9 cellular contexts compared by ENCODE assay signal in genomic region chr19:48999481-49000325, GRCh38. TPM values are rescaled to one million over a fixed set of nuclear protein-coding genes. Genes with fewer than 3 reads are reported as not detected.
DNase-seq lines count a peak whose midpoint lies in the region; FAIRE-seq and TF ChIP-seq lines count a peak whose summit lies in the region.
"Had no signal": no experiment of that assay in that cellular context is flagged by ENCODE, and none has a peak within 500 bp of the region (broad histone marks: within the 10 kb centered on the region; RNA-seq: fewer than 3 reads in every experiment).

No MANE protein-coding gene starts in this region.

- peak overlapping the region in 1 of 2 experiments; percentile 46 for H3K18ac ChIP-seq in mesenchymal stem cell (ENCODE audit: low read depth in 1 of 2, low read length in 2 of 2)

- H3K27ac ChIP-seq in mesenchymal stem cell (ENCODE audit: low read length, poor library complexity, severe bottlenecking): no peak overlapping the region

- no peak for TF ChIP-seq POLR2A in H54 (IDR thresholded peaks at IDR 0.05; ENCODE audit: low read depth, low read length)

- peaks cover 23% of the 10 kb centered on the region for H3K79me1 ChIP-seq in mesenchymal stem cell (replicated peaks; ENCODE audit: low read length, poor library complexity, severe bottlenecking)

- H3K4me3 Mint-ChIP-seq in chondrocyte (ENCODE audit: unreplicated experiment): no peak overlapping the region

- H3K27ac Mint-ChIP-seq in chondrocyte (ENCODE audit: unreplicated experiment): no peak overlapping the region

- H4K8ac ChIP-seq in mesenchymal stem cell (ENCODE audit: low read length): peak overlapping the region; percentile 58

- peaks cover 8% of the 10 kb centered on the region for H3K36me3 Mint-ChIP-seq in chondrocyte (ENCODE audit: low read depth)

- TF ChIP-seq CTCF in chondrocyte (IDR thresholded peaks at IDR 0.05): peak; percentile 83

- H2AK5ac ChIP-seq in mesenchymal stem cell (ENCODE audit: low read length, severe bottlenecking): no peak overlapping the region

- H3K9ac ChIP-seq in mesenchymal stem cell (ENCODE audit: low read length): peak overlapping the region; percentile 26

- H2AFZ ChIP-seq in mesenchymal stem cell (ENCODE audit: low read depth, low read length): no peak overlapping the region

- H3K27me3 ChIP-seq in mesenchymal stem cell (ENCODE audit: control insufficient read depth in 1 of 2, insufficient read depth in 1 of 2, low read length in 2 of 2) (no peaks in the 10 kb centered on the region), MG63 (no peaks in the 10 kb centered on the region)

- H3K9me3 ChIP-seq in mesenchymal stem cell (ENCODE audit: control insufficient read depth, low read length) (no peaks in the 10 kb centered on the region), MG63 (no peaks in the 10 kb centered on the region)

- H3K23ac ChIP-seq in mesenchymal stem cell (ENCODE audit: low read length in 2 of 2): no peak overlapping the region

- WGBS in mesenchymal stem cell: 58% methylated on average over 16 of the region's 16 CpGs

- no peak overlapping the region for H2BK15ac ChIP-seq in mesenchymal stem cell (ENCODE audit: low read depth, poor library complexity, severe bottlenecking)

- H2BK12ac ChIP-seq in mesenchymal stem cell (ENCODE audit: low read length in 2 of 2): peak overlapping the region in 1 of 2 experiments; percentile 45

- DNase-seq in COLO668 (lab: John Stamatoyannopoulos, UW; ENCODE audit: unreplicated experiment) (peak; percentile 48), chondrocyte (ENCODE audit: low spot score) (no peak), mesenchymal stem cell (peak; percentile 76), MG63 (no peak), H54 (ENCODE audit: insufficient read length, low spot score) (no peak)
- DNase-seq in activated CD4-positive, CD25-positive, alpha-beta regulatory T cell (lab: John Stamatoyannopoulos, UW): peak; percentile 28 to 41 (median 40)
- DNase-seq in stimulated activated naive CD4-positive, alpha-beta T cell (lab: John Stamatoyannopoulos, UW): peak; percentile 29 to 65 (median 46)

- H4K91ac ChIP-seq in mesenchymal stem cell (ENCODE audit: low read length): no peak overlapping the region

- TF ChIP-seq EP300 in Ishikawa (IDR thresholded peaks at IDR 0.05; ENCODE audit: borderline replicate concordance): no peak

- no peaks in the 10 kb centered on the region for H3K27me3 Mint-ChIP-seq in chondrocyte (ENCODE audit: low read depth)

- H3K4me1 Mint-ChIP-seq in chondrocyte (ENCODE audit: low read depth): peaks cover 15% of the 10 kb centered on the region

- H3K4me2 ChIP-seq in mesenchymal stem cell (ENCODE audit: low read length, poor library complexity, severe bottlenecking): no peak overlapping the region

- H3K9me3 Mint-ChIP-seq in chondrocyte (ENCODE audit: low read depth): no peaks in the 10 kb centered on the region

- FAIRE-seq in H54 (lab: Jason Lieb, UNC): no peak

- H2BK120ac ChIP-seq in mesenchymal stem cell (ENCODE audit: low read depth, low read length): no peak overlapping the region

- peak; percentile 42; the same call in 1 of the 2 replicates for TF ChIP-seq RAD21 in Ishikawa (IDR thresholded peaks at IDR 0.05; ENCODE audit: low read depth)

- H3K36me3 ChIP-seq in mesenchymal stem cell (ENCODE audit: control insufficient read depth in 1 of 2, insufficient read depth in 2 of 2, low read depth in 1 of 2, low read length in 2 of 2) (peaks cover 21 to 23% of the 10 kb centered on the region in 2 experiments), MG63 (peaks cover 68% of the 10 kb centered on the region)

- no peak overlapping the region for H2BK5ac ChIP-seq in mesenchymal stem cell (ENCODE audit: low read depth, low read length, poor library complexity, severe bottlenecking)

- H3K4me3 ChIP-seq in mesenchymal stem cell (ENCODE audit: insufficient read depth in 1 of 2, low read depth in 1 of 2, low read length in 2 of 2) (no peak overlapping the region), MG63 (no peak overlapping the region)

- no peak overlapping the region for H3K4ac ChIP-seq in mesenchymal stem cell (ENCODE audit: low read depth in 1 of 2, low read length in 2 of 2)

- H3K14ac ChIP-seq in mesenchymal stem cell (ENCODE audit: low read length in 2 of 2): no peak overlapping the region

- H3K4me1 ChIP-seq in mesenchymal stem cell (ENCODE audit: control insufficient read depth, insufficient read depth, low read depth, low read length): peaks cover 11% of the 10 kb centered on the region

TF ChIP-seq in Ishikawa, 13 proteins besides CTCF, POLR2A, EP300 and RAD21:
- TF ChIP-seq FOXM1 (IDR thresholded peaks at IDR 0.05; ENCODE audit: borderline replicate concordance, low read depth) (no peak), TCF12 (IDR thresholded peaks at IDR 0.05; ENCODE audit: low read depth) (no peak), REST (IDR thresholded peaks at IDR 0.05; ENCODE audit: low read depth) (no peak), TAF1 (IDR thresholded peaks at IDR 0.05; ENCODE audit: low read depth) (no peak), MAX (IDR thresholded peaks at IDR 0.05) (no peak), ZBTB7A (IDR thresholded peaks at IDR 0.05; ENCODE audit: low read depth) (no peak), TEAD4 (IDR thresholded peaks at IDR 0.05) (no peak), CEBPB (IDR thresholded peaks at IDR 0.05) (no peak), YY1 (IDR thresholded peaks at IDR 0.05; ENCODE audit: low read depth) (no peak), CREB1 (IDR thresholded peaks at IDR 0.05; ENCODE audit: low read depth) (no peak), EGR1 (IDR thresholded peaks at IDR 0.05) (no peak), USF1 (IDR thresholded peaks at IDR 0.05) (no peak), NFIC (IDR thresholded peaks at IDR 0.05) (no peak)

RNA-seq across cellular contexts. Expression of gene RUVBL2, which starts 6.0 kb away (rescaled TPM):
- total RNA-seq in chondrocyte: 45.3 to 72.5 TPM (median 47.7 TPM) in 3 replicates
- polyA plus RNA-seq in mesenchymal stem cell (2013, experiment 1 of 2): 46.3 TPM
- 43.5 TPM for polyA plus RNA-seq in mesenchymal stem cell (2013, experiment 2 of 2)
- 386 and 644 TPM in 2 replicates for total RNA-seq in MG63 (2014; rRNA removed; shearing (Covaris generic); ENCODE audit: low replicate concordance)

RNA-seq across cellular contexts. Expression of gene GYS1, which starts 6.6 kb away (rescaled TPM):
- 43.4 to 51.1 TPM (median 49.1 TPM) in 3 replicates for total RNA-seq in chondrocyte
- 26.9 TPM for polyA plus RNA-seq in mesenchymal stem cell (2013, experiment 1 of 2)
- polyA plus RNA-seq in mesenchymal stem cell (2013, experiment 2 of 2): 27.1 TPM
- 34.3 and 46.2 TPM in 2 replicates for total RNA-seq in MG63 (2014; rRNA removed; shearing (Covaris generic); ENCODE audit: low replicate concordance)

RNA-seq across cellular contexts. Expression of gene LHB, which starts 17.2 kb away (rescaled TPM):
- total RNA-seq in chondrocyte: not detected in 3 replicates
- not detected for polyA plus RNA-seq in mesenchymal stem cell (2013, experiment 1 of 2)
- 0.11 TPM for polyA plus RNA-seq in mesenchymal stem cell (2013, experiment 2 of 2)
- not detected in 2 replicates for total RNA-seq in MG63 (2014; rRNA removed; shearing (Covaris generic); ENCODE audit: low replicate concordance)
- total RNA-seq: temporal lobe had no signal

RNA-seq across cellular contexts. Expression of gene CGB3, which starts 24.4 kb away (rescaled TPM):
- total RNA-seq in chondrocyte: not detected in 3 replicates
- polyA plus RNA-seq in mesenchymal stem cell (2013, experiment 1 of 2): not detected
- not detected for polyA plus RNA-seq in mesenchymal stem cell (2013, experiment 2 of 2)
- total RNA-seq in MG63 (2014; rRNA removed; shearing (Covaris generic); ENCODE audit: low replicate concordance): not detected in 2 replicates
- total RNA-seq: temporal lobe had no signal

RNA-seq across cellular contexts. Expression of gene CGB2, which starts 32.0 kb away (rescaled TPM):
- total RNA-seq in chondrocyte: 0.56 TPM in 1 of 3 replicates, not detected in the others
- polyA plus RNA-seq in mesenchymal stem cell (2013, experiment 1 of 2): not detected
- polyA plus RNA-seq in mesenchymal stem cell (2013, experiment 2 of 2): not detected
- not detected in 2 replicates for total RNA-seq in MG63 (2014; rRNA removed; shearing (Covaris generic); ENCODE audit: low replicate concordance)
- total RNA-seq: temporal lobe had no signal

Comparison
In these comparisons a context has a peak if more than half of its experiments do, and no peak if none do; other contexts are left out.
1. DNase-seq: peak in COLO668 (single experiment), activated CD4-positive, CD25-positive, alpha-beta regulatory T cell (4 of 4), mesenchymal stem cell (single experiment) and stimulated activated naive CD4-positive, alpha-beta T cell (6 of 6); none in chondrocyte (single experiment), MG63 (single experiment) and H54 (single experiment).